Comparison of ENCODE assay signal across 1 cellular context in the genomic region with DNA sequence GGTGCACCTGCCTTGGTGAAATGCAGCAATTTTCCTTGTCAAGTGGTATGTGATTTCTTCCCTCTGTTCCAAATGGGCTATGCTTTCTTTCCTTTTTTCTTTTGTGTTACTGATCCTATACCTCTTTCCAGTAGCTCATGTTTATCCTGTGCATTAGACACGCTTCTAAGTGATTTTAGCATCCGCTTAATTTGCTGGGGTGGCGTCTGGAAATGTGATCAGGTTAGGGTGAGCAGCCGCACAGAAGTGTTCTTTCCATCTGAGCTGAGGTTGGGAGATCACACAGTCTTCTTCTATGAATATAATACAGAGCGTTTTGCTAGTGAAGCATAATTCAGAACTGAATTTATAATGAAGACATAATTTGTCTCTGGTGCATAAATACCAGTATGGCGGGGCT.
TF ChIP-seq lines count a peak whose summit lies in the region.

No MANE protein-coding gene starts in this region.

TF ChIP-seq in SK-N-SH treated with all-trans-retinoic acid at 6 μM for 48 hours, 23 proteins besides CTCF, POLR2A, EP300 and RAD21 (continued from another document):
- TF ChIP-seq, protein P1, sequence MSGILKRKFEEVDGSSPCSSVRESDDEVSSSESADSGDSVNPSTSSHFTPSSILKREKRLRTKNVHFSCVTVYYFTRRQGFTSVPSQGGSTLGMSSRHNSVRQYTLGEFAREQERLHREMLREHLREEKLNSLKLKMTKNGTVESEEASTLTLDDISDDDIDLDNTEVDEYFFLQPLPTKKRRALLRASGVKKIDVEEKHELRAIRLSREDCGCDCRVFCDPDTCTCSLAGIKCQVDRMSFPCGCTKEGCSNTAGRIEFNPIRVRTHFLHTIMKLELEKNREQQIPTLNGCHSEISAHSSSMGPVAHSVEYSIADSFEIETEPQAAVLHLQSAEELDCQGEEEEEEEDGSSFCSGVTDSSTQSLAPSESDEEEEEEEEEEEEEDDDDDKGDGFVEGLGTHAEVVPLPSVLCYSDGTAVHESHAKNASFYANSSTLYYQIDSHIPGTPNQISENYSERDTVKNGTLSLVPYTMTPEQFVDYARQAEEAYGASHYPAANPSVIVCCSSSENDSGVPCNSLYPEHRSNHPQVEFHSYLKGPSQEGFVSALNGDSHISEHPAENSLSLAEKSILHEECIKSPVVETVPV (CRISPR knock-in tag; IDR thresholded peaks at IDR 0.05) = no peak
